In the genomic region with DNA sequence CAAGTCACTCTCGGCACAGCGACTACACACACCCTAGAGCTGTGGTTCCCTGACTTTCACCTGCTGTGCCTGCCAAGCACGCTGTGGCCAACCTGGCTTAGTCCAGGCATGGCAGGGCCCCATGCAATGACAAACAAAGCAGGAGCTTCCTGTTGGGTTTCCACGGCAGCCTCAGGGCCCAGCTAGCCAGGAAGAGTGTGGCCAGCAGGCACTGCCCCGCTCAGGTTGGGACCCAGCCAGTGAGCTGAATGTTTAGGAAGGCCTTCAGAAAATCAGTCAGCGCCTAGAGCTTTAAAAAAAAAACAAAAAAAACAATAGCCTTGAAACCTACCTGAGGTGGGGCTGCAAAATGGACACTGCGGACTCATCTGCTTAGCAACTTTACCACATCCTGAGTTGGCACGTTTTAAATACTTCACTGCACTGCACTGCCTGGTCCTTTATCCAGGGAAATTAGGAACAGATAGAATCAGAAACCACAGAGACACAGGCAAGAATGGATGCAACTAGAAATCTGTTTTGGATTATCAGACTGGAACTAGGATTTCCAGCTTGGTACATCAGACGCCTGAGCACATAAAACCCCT, we compare ENCODE assay signal across 8 cellular contexts. TPM values are rescaled to one million over a fixed set of nuclear protein-coding genes. Genes with fewer than 3 reads are reported as not detected.
A peak's percentile ranks its signal among the peaks of the same experiment; 100 is the strongest.
DNase-seq lines count a peak whose midpoint lies in the region; ATAC-seq and TF ChIP-seq lines count a peak whose summit lies in the region.

No MANE protein-coding gene starts in this region.

- peak overlapping the region; percentile 81 for H3K9ac ChIP-seq in GM23248

- peaks cover 27% of the 10 kb centered on the region for H3K36me3 ChIP-seq in GM23248 (ENCODE audit: low read depth)

- peak overlapping the region; percentile 71 for H3K4me2 ChIP-seq in GM23248 (ENCODE audit: unreplicated experiment)

- CTCF ChIA-PET in RWPE1 (lab: Yijun Ruan, JAX), result interaction anchor here (0.6 to 1.1 kb wide), 4 partner anchors 21 to 323 kb away, joined by 3 to 4 read pairs (median 3); no protein-coding TSS in a partner anchor

- POLR2A ChIA-PET in RWPE1 (lab: Yijun Ruan, JAX; ENCODE audit: low non-redundant PET), result no interaction called here

- peaks cover 78% of the 10 kb centered on the region for H3F3A ChIP-seq in GM23248 (ENCODE audit: insufficient read depth)

- H3K79me2 ChIP-seq in GM23248 (ENCODE audit: insufficient read depth), result peaks cover 11% of the 10 kb centered on the region; the same call in 1 of the 2 replicates

- peak; percentile 53 for ATAC-seq in sciatic nerve
- ATAC-seq in HG02588 (IDR thresholded peaks at IDR 0.05; ENCODE audit: unreplicated experiment), result no peak

- H3K9me3 ChIP-seq in GM23248 (ENCODE audit: low read depth), result no peaks in the 10 kb centered on the region

- H3K27ac ChIP-seq in GM23248 (peak overlapping the region; percentile 98), RWPE1 (peak overlapping the region; percentile 84)

- no peaks in the 10 kb centered on the region for H3K27me3 ChIP-seq in GM23248 (replicated peaks; ENCODE audit: insufficient read depth)

- intact Hi-C loops in sciatic nerve (cut with DNase I), result no loop called here

- H3K4me1 ChIP-seq in GM23248 (ENCODE audit: insufficient read depth), result peaks cover 67% of the 10 kb centered on the region

- H3K9me2 ChIP-seq in GM23248 (ENCODE audit: insufficient read depth), result no peaks in the 10 kb centered on the region

- in situ Hi-C loops in GM23248 (cut with MboI), result no loop called here

- H2AFZ ChIP-seq in GM23248, result no peak overlapping the region

- H3K4me3 ChIP-seq in GM23248, result peak overlapping the region; percentile 7; the same call in 1 of the 2 replicates
- no peak overlapping the region for H3K4me3 ChIP-seq in fibroblast of the aortic adventitia (ENCODE audit: low read depth, low read length)

- 3% methylated on average over 9 of the region's 9 CpGs for WGBS in GM23248 (ENCODE audit: low coverage in 1 of 2, low lambda C conversion rate in 2 of 2, missing lambda C conversion rate in 2 of 2), 2 experiments

- TF ChIP-seq CTCF in RWPE1 (conservative IDR thresholded peaks at IDR 0.05; ENCODE audit: low read depth) (no peak), fibroblast of the aortic adventitia (IDR thresholded peaks at IDR 0.05; ENCODE audit: insufficient read depth, low read length) (no peak)

- DNase-seq in GM23248 (peak; percentile 93), RWPE1 (ENCODE audit: low spot score) (peak; percentile 47), fibroblast of the aortic adventitia (ENCODE audit: low read depth) (peak; percentile 69), sciatic nerve (ENCODE audit: low spot score) (peak; percentile 66), T-helper 2 cell (no peak), T1000 (lab: John Stamatoyannopoulos, UW) (no peak)
- no peak for DNase-seq in activated naive CD4-positive, alpha-beta T cell treated with Interleukin-2 at 50 U/mL for 16 hours

- H4K20me1 ChIP-seq in GM23248 (ENCODE audit: insufficient read depth), result no peaks in the 10 kb centered on the region

RNA-seq across cellular contexts. Expression of a gene that starts 36.3 kb away (rescaled TPM):
- total RNA-seq in GM23248 (2014; rRNA removed; shearing (Covaris generic)), result not detected in 2 replicates
- polyA plus RNA-seq in GM23248 (2016; fragmentation: Nextera tagmentation; extraction: Ambion mirVana), result 0.10 and 0.25 TPM in 2 replicates
- total RNA-seq in fibroblast of the aortic adventitia (ENCODE audit: low replicate concordance), result not detected in 2 replicates
- not detected for total RNA-seq in sciatic nerve

Comparison
In these comparisons a context has a peak if more than half of its experiments do, and no peak if none do; other contexts are left out.
1. DNase-seq: peak in GM23248 (single experiment), RWPE1 (single experiment), fibroblast of the aortic adventitia (single experiment) and sciatic nerve (single experiment); none in T-helper 2 cell (0 of 5), activated naive CD4-positive, alpha-beta T cell treated with Interleukin-2 at 50 U/mL for 16 hours (single experiment) and T1000 (single experiment).